ENCODE assay signal across 8 cellular contexts in the genomic region with DNA sequence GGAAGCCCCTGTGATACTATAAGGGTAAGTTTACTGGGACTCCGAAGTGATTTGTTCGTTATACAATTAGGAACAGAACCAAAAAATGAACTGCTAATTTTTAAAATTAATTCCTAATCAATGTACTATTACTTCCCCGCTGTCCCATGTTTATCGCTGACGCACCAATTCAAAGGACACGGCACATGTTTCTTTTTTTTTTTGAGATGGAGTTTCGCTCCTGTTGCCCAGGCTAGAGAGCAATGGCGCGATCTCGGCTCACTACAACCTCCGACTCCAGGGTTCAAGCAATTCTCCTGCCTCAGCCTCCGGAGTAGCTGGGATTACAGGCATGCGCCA. TPM values are rescaled to one million over a fixed set of nuclear protein-coding genes. Genes with fewer than 3 reads are reported as not detected.
DNase-seq lines count a peak whose midpoint lies in the region; ATAC-seq and TF ChIP-seq lines count a peak whose summit lies in the region.

No MANE protein-coding gene starts in this region.

- H3K27ac Mint-ChIP-seq in activated T-cell treated with anti-CD3 and anti-CD28 coated beads, Interleukin-2, amount 50 U/mL, for 72 hours, result peak overlapping the region; percentile 100

- H3K4me1 ChIP-seq in tibial artery, result peaks cover 0 to 13% (median 12%) of the 10 kb centered on the region in 4 donors

- no peak for ATAC-seq in activated T-cell treated with anti-CD3 and anti-CD28 coated beads, Interleukin-2, amount 50 U/mL, for 72 hours (replicated peaks in 1 of 2)

- H3K4me3 ChIP-seq in astrocyte of the spinal cord (ENCODE audit: low read depth, low read length) (peak overlapping the region; percentile 89), lower leg skin (ENCODE audit: low read depth, poor library complexity, severe bottlenecking) (peak overlapping the region; percentile 16), tibial artery (peak overlapping the region; percentile 72 to 88)

- peaks cover 4 to 9% of the 10 kb centered on the region in 2 donors for H3K9me3 Mint-ChIP-seq in activated T-cell treated with anti-CD3 and anti-CD28 coated beads, Interleukin-2, amount 50 U/mL, for 72 hours

- H3K27me3 ChIP-seq in tibial artery, result no peaks in the 10 kb centered on the region

- in situ Hi-C loops in astrocyte of the spinal cord (cut with HindIII; ENCODE audit: low sequenced_read_pairs), result no loop called here

- no peaks in the 10 kb centered on the region for H3K36me3 ChIP-seq in tibial artery

- H3K4me1 Mint-ChIP-seq in activated T-cell treated with anti-CD3 and anti-CD28 coated beads, Interleukin-2, amount 50 U/mL, for 72 hours (ENCODE audit: low read depth), result peaks cover 22% of the 10 kb centered on the region

- H3K27me3 Mint-ChIP-seq in activated T-cell treated with anti-CD3 and anti-CD28 coated beads, Interleukin-2, amount 50 U/mL, for 72 hours (ENCODE audit: low read depth), result no peaks in the 10 kb centered on the region

- DNase-seq in activated T-cell treated with anti-CD3 and anti-CD28 coated beads, Interleukin-2, amount 50 U/mL, for 72 hours, result no peak
- no peak for DNase-seq in activated T-cell treated with anti-CD3 and anti-CD28 coated beads, Interleukin-2, amount 50 U/mL, for 1 hour
- DNase-seq in astrocyte of the spinal cord (ENCODE audit: low read depth, low spot score) (no peak), lower leg skin (ENCODE audit: low spot score in 2 of 2) (no peak), tibial artery (no peak), activated gamma-delta T cell treated with Interleukin-2 at 50 U/mL for 16 hours (no peak), NCI-H2171 treated with DMSO at 0.1 percent for 48 hours (lab: John Stamatoyannopoulos, UW) (no peak), NCI-H2029 treated with DMSO at 0.1 percent for 48 hours (lab: John Stamatoyannopoulos, UW) (no peak)

- peaks cover 0 to 4% (median 0%) of the 10 kb centered on the region in 3 donors for H3K9me3 ChIP-seq in tibial artery

- peaks cover 11 to 13% of the 10 kb centered on the region in 2 donors for H3K36me3 Mint-ChIP-seq in activated T-cell treated with anti-CD3 and anti-CD28 coated beads, Interleukin-2, amount 50 U/mL, for 72 hours (ENCODE audit: insufficient read depth in 2 of 2)

- peak overlapping the region; percentile 99 to 100 for H3K27ac ChIP-seq in tibial artery

- TF ChIP-seq POLR2A in lower leg skin (IDR thresholded peaks at IDR 0.05), result no peak

- TF ChIP-seq CTCF in astrocyte of the spinal cord (IDR thresholded peaks at IDR 0.05; ENCODE audit: low read depth, low read length) (no peak), lower leg skin (IDR thresholded peaks at IDR 0.05) (no peak), tibial artery (IDR thresholded peaks at IDR 0.05) (no peak)

- 86 to 87% methylated on average over 13 of the region's 13 CpGs for WGBS in lower leg skin, 2 donors

- intact Hi-C loops in lower leg skin (cut with DNase I; ENCODE audit: low total_unique reads), result no loop called here
- intact Hi-C loops in tibial artery (cut with DNase I; ENCODE audit: low total_unique reads), result loop anchor here (2.0 to 5.0 kb wide), 2 partner anchors 19 to 107 kb away; a partner anchor contains a TSS

- peak overlapping the region; percentile 92 to 94 for H3K4me3 Mint-ChIP-seq in activated T-cell treated with anti-CD3 and anti-CD28 coated beads, Interleukin-2, amount 50 U/mL, for 72 hours

RNA-seq across cellular contexts. Expression of a gene that starts 1.5 kb away (rescaled TPM):
- 10 to 100 TPM in 1 of 2 donors, 1 to 10 TPM in 1; 7.8 to 15.9 TPM for total RNA-seq in activated T-cell treated with anti-CD3 and anti-CD28 coated beads, Interleukin-2, amount 50 U/mL, for 72 hours
- total RNA-seq in lower leg skin, result 10 to 100 TPM in 2 of 4 donors, 1 to 10 TPM in 2; 3.9 to 12.3 (median 8.0) TPM

RNA-seq across cellular contexts. Expression of a gene that starts 20.0 kb away (rescaled TPM):
- 100 to 1,000 TPM; 178 to 217 TPM for total RNA-seq in activated T-cell treated with anti-CD3 and anti-CD28 coated beads, Interleukin-2, amount 50 U/mL, for 72 hours
- total RNA-seq in lower leg skin, result 10 to 100 TPM; 48.7 to 71.7 (median 56.8) TPM

Comparison
In these comparisons a context has a peak if more than half of its experiments do, and no peak if none do; other contexts are left out.
1. H3K4me3 ChIP-seq: peak in every context shown above with its lines; median percentile 89 in astrocyte of the spinal cord; 80 in tibial artery; 16 in lower leg skin.